Comparison of ENCODE assay signal across 14 cellular contexts in the genomic region with DNA sequence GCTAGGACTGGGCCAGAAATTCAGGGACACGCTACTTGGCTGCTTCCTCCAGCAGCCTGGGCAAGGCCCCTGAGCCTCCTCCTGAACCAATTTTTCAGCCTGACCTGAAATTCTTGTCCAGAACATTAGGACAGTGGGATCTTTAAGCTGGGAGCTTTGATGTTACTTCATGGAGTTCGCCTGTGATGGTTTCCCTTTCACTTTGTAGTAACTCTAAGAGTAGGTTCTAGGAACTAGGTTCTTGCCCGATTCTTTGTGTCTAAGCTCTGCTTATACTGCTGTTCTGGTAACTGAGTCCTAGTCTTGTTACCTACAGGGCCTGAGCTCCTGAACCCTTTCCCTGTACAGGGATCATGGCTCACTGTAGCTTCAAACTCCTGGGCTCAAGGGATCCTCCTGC.
DNase-seq lines count a peak whose midpoint lies in the region; ATAC-seq and TF ChIP-seq lines count a peak whose summit lies in the region.
"Had no signal": no experiment of that assay in that cellular context is flagged by ENCODE, and none has a peak within 500 bp of the region (broad histone marks: within the 10 kb centered on the region; RNA-seq: fewer than 3 reads in every experiment).

No MANE protein-coding gene starts in this region.

- H3K36me3 ChIP-seq in tibial nerve = no peaks in the 10 kb centered on the region
- H3K36me3 ChIP-seq: ascending aorta, neutrophil had no signal

- no peak overlapping the region for H3K27ac ChIP-seq in tibial nerve
- H3K27ac ChIP-seq: ascending aorta, neutrophil had no signal

- no peaks in the 10 kb centered on the region for H3K9me3 Mint-ChIP-seq in activated CD4-positive, alpha-beta T cell treated with anti-CD3 and anti-CD28 coated beads for 36 hours (ENCODE audit: low read depth)
- no peaks in the 10 kb centered on the region for H3K9me3 Mint-ChIP-seq in T-helper 1 cell treated with Interleukin-12 subunit alpha and Interleukin-12 subunit beta and Interleukin-4 antibody, amounts not matched to agents 30 μg/mL and 1 μg/mL, for 36 hours
- no peaks in the 10 kb centered on the region for H3K9me3 Mint-ChIP-seq in naive thymus-derived CD8-positive, alpha-beta T cell
- H3K9me3 Mint-ChIP-seq: dendritic cell treated with granulocyte-macrophage colony-stimulating factor and Interleukin-4, amounts not matched to agents 40 ng/mL and 50 ng/mL, for 4 days had no signal

- H3K4me3 ChIP-seq in tibial nerve = no peak overlapping the region
- H3K4me3 ChIP-seq: ascending aorta had no signal

- POLR2A ChIA-PET in activated CD4-positive, alpha-beta T cell treated with anti-CD3 and anti-CD28 coated beads for 36 hours (lab: Charles Lee) = interaction anchor here (1.5 kb wide), 1 partner anchor 22 kb away, joined by 5 read pairs; no protein-coding TSS in a partner anchor
- POLR2A ChIA-PET in naive thymus-derived CD8-positive, alpha-beta T cell (lab: Charles Lee) = interaction anchor here (0.5 to 4.2 kb wide), 4 partner anchors 46 to 76 kb away, joined by 3 to 47 read pairs (median 4); no protein-coding TSS in a partner anchor

- peaks cover 3% of the 10 kb centered on the region for H3K27me3 Mint-ChIP-seq in activated CD4-positive, alpha-beta T cell treated with anti-CD3 and anti-CD28 coated beads for 36 hours
- peaks cover 8% of the 10 kb centered on the region for H3K27me3 Mint-ChIP-seq in T-helper 1 cell treated with Interleukin-12 subunit alpha and Interleukin-12 subunit beta and Interleukin-4 antibody, amounts not matched to agents 30 μg/mL and 1 μg/mL, for 36 hours (ENCODE audit: low read depth)
- H3K27me3 Mint-ChIP-seq in naive thymus-derived CD8-positive, alpha-beta T cell = no peaks in the 10 kb centered on the region

- no peak for TF ChIP-seq POLR2A in tibial nerve (IDR thresholded peaks at IDR 0.05)

- H3K27me3 ChIP-seq in tibial nerve = peaks cover 0 to 16% of the 10 kb centered on the region in 2 donors
- H3K27me3 ChIP-seq: ascending aorta had no signal

- no peak for TF ChIP-seq CTCF in tibial nerve (IDR thresholded peaks at IDR 0.05)

- H3K27ac Mint-ChIP-seq in activated CD4-positive, alpha-beta T cell treated with anti-CD3 and anti-CD28 coated beads for 36 hours = peak overlapping the region; percentile 55
- H3K27ac Mint-ChIP-seq in T-helper 1 cell treated with Interleukin-12 subunit alpha and Interleukin-12 subunit beta and Interleukin-4 antibody, amounts not matched to agents 30 μg/mL and 1 μg/mL, for 36 hours = peak overlapping the region; percentile 85
- H3K27ac Mint-ChIP-seq in naive thymus-derived CD8-positive, alpha-beta T cell = peak overlapping the region; percentile 95 to 100 (median 99)
- H3K27ac Mint-ChIP-seq: dendritic cell treated with granulocyte-macrophage colony-stimulating factor and Interleukin-4, amounts not matched to agents 40 ng/mL and 50 ng/mL, for 4 days had no signal

- DNase-seq in activated CD4-positive, alpha-beta T cell treated with anti-CD3 and anti-CD28 coated beads for 36 hours = no peak
- no peak for DNase-seq in activated CD4-positive, alpha-beta T cell treated with anti-CD3 and anti-CD28 coated beads, Interleukin-2, amount 50 U/mL, for 1 hour
- peak in 1 of 10 donors; percentile 24 for DNase-seq in naive thymus-derived CD8-positive, alpha-beta T cell
- DNase-seq in tibial nerve (ENCODE audit: low spot score in 2 of 2) (no peak), amniotic stem cell (lab: John Stamatoyannopoulos, UW) (no peak)
- DNase-seq: 8988T, NCI-H2081 treated with DMSO at 0.1 percent for 48 hours, SHP77 had no signal

- H3K4me1 ChIP-seq in tibial nerve = peaks cover 0 to 17% (median 4%) of the 10 kb centered on the region in 4 donors
- H3K4me1 ChIP-seq: ascending aorta had no signal

- 85 to 94% methylated on average over 3 of the region's 3 CpGs for WGBS in tibial nerve, 2 donors

- intact Hi-C loops in activated CD4-positive, alpha-beta T cell treated with anti-CD3 and anti-CD28 coated beads for 36 hours (cut with DNase I, micrococcal nuclease) = loop anchor here (5.0 to 10.0 kb wide), 3 partner anchors 125 to 253 kb away; no protein-coding TSS in a partner anchor

- peaks cover 70% of the 10 kb centered on the region for H3K4me1 Mint-ChIP-seq in activated CD4-positive, alpha-beta T cell treated with anti-CD3 and anti-CD28 coated beads for 36 hours
- peaks cover 49% of the 10 kb centered on the region for H3K4me1 Mint-ChIP-seq in T-helper 1 cell treated with Interleukin-12 subunit alpha and Interleukin-12 subunit beta and Interleukin-4 antibody, amounts not matched to agents 30 μg/mL and 1 μg/mL, for 36 hours (ENCODE audit: low read depth)
- peaks cover 29 to 80% (median 66%) of the 10 kb centered on the region in 4 donors for H3K4me1 Mint-ChIP-seq in naive thymus-derived CD8-positive, alpha-beta T cell

- CTCF ChIA-PET in activated CD4-positive, alpha-beta T cell treated with anti-CD3 and anti-CD28 coated beads for 36 hours (lab: Charles Lee) = interaction anchor here (0.9 to 4.9 kb wide), 7 partner anchors 12 to 143 kb away, joined by 3 to 58 read pairs (median 4); no protein-coding TSS in a partner anchor

- H3K36me3 Mint-ChIP-seq in activated CD4-positive, alpha-beta T cell treated with anti-CD3 and anti-CD28 coated beads for 36 hours (ENCODE audit: low read depth) = no peaks in the 10 kb centered on the region
- peaks cover 1% of the 10 kb centered on the region for H3K36me3 Mint-ChIP-seq in T-helper 1 cell treated with Interleukin-12 subunit alpha and Interleukin-12 subunit beta and Interleukin-4 antibody, amounts not matched to agents 30 μg/mL and 1 μg/mL, for 36 hours (ENCODE audit: low read depth)
- no peaks in the 10 kb centered on the region for H3K36me3 Mint-ChIP-seq in naive thymus-derived CD8-positive, alpha-beta T cell

- peak overlapping the region; percentile 36 for H3K4me3 Mint-ChIP-seq in activated CD4-positive, alpha-beta T cell treated with anti-CD3 and anti-CD28 coated beads for 36 hours
- H3K4me3 Mint-ChIP-seq in T-helper 1 cell treated with Interleukin-12 subunit alpha and Interleukin-12 subunit beta and Interleukin-4 antibody, amounts not matched to agents 30 μg/mL and 1 μg/mL, for 36 hours = peak overlapping the region; percentile 78
- peak overlapping the region; percentile 2 to 90 (median 82) for H3K4me3 Mint-ChIP-seq in naive thymus-derived CD8-positive, alpha-beta T cell
- H3K4me3 Mint-ChIP-seq: dendritic cell treated with granulocyte-macrophage colony-stimulating factor and Interleukin-4, amounts not matched to agents 40 ng/mL and 50 ng/mL, for 4 days had no signal

- H3K9me3 ChIP-seq in tibial nerve = no peaks in the 10 kb centered on the region
- H3K9me3 ChIP-seq: ascending aorta, neutrophil had no signal

- TF ChIP-seq EP300 in tibial nerve (IDR thresholded peaks at IDR 0.05) = no peak

- peak; percentile 11 for ATAC-seq in activated CD4-positive, alpha-beta T cell treated with anti-CD3 and anti-CD28 coated beads for 36 hours
- ATAC-seq in GM19455 (IDR thresholded peaks at IDR 0.05; ENCODE audit: unreplicated experiment) = peak; percentile 26
- no peak for ATAC-seq in naive thymus-derived CD8-positive, alpha-beta T cell
- no peak for ATAC-seq in GM18909 (IDR thresholded peaks at IDR 0.05; ENCODE audit: poor library complexity, unreplicated experiment)

Comparison
In these comparisons a context has a peak if more than half of its experiments do, and no peak if none do; other contexts are left out.
1. ATAC-seq: peak in activated CD4-positive, alpha-beta T cell treated with anti-CD3 and anti-CD28 coated beads for 36 hours (single experiment) and GM19455 (single experiment); none in naive thymus-derived CD8-positive, alpha-beta T cell (0 of 2) and GM18909 (single experiment).
2. Peak in every context shown above with its lines, with median percentiles within 50 percentile points of each other: H3K27ac Mint-ChIP-seq and H3K4me3 Mint-ChIP-seq.